ENCODE assay signal across 1 cellular context in the genomic region with DNA sequence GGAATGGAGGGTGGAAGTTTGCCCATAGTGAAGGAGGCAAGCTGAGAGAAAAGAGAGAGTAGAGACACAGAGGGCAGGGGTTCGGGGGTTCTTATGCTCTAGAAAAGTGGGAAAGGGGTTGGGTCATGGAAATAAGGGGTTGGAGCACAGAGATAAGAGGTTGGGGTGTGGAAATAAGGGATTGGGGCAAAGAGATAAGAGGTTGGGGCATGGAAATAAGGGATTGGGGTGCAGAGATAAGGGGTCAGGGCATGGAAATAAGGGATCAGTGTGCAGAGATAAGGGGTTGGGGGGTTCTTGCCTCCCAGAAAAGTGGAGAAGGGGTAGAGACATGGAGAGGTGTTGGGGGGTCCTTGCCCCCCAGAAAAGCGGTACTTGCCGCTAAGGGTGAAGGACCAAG.
TF ChIP-seq lines count a peak whose summit lies in the region.

No MANE protein-coding gene starts in this region.

TF ChIP-seq in K562, 482 proteins besides CTCF, POLR2A, EP300 and RAD21 (continued from another document):
- 0 out of 4 replicates have a peak, but pooled peaks of 1 of the 2 experiments have one; percentile 77 for TF ChIP-seq MLLT1 (IDR thresholded peaks at IDR 0.05)
- TF ChIP-seq TRIM28 (IDR thresholded peaks at IDR 0.05): no peak
- peak; percentile 35; the same call in 1 of the 2 replicates for TF ChIP-seq CTBP1 (IDR thresholded peaks at IDR 0.05; ENCODE audit: borderline replicate concordance)
- no peak for TF ChIP-seq ETV5 (CRISPR knock-in tag; IDR thresholded peaks at IDR 0.05; ENCODE audit: low read depth)
- TF ChIP-seq MTF1 (CRISPR knock-in tag; IDR thresholded peaks at IDR 0.05; ENCODE audit: borderline replicate concordance): no peak
- TF ChIP-seq ATF7 (IDR thresholded peaks at IDR 0.05): 0 out of 2 replicates have a peak, but pooled peaks have one; percentile 22
- no peak for TF ChIP-seq BACH1 (tag; IDR thresholded peaks at IDR 0.05)
